In the genomic region with DNA sequence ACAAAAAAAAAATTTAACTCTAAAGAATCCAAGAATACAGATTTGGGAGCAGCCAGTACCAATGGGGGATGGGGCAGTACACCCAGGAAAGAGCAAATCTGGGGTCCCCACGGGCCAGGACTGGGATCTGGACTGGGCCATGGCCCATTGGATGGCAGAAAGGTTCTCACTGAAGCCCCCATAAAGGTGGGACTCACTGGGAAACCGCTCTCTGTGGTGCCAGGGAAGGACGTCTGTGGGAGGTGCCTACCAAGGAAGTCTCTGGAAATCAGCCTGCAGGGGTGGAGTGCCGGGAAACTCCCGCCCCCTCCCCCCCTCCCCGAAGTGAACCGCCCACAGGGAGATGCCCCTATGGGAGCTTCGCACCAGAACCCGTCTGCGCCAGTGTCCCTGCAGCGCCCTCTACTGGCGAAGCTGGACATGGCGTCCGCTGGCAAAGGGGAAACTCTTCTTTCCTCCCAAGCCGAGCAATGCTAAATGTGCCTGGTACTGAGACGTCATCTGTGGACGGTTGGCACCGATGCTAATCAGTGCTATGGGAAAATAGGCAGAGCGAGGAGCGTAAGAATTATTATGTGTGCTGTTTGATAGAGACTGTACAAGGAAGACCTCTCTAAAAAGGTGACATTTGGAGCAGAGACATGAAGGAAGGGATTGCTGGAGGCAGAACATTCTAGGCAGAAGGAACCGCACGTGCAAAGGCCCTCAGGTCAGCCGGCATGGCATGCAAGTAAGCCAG, we compare ENCODE assay signal across 8 cellular contexts.
DNase-seq lines count a peak whose midpoint lies in the region; ATAC-seq and TF ChIP-seq lines count a peak whose summit lies in the region.

No MANE protein-coding gene starts in this region.

- H3K4me1 ChIP-seq in A673 (ENCODE audit: insufficient read depth, low read length, poor library complexity, severe bottlenecking) (no peaks in the 10 kb centered on the region), hepatocyte (ENCODE audit: insufficient read depth) (no peaks in the 10 kb centered on the region)

- no peaks in the 10 kb centered on the region for H3K36me3 Mint-ChIP-seq in activated naive CD8-positive, alpha-beta T cell treated with anti-CD3 and anti-CD28 coated beads for 36 hours

- POLR2A ChIA-PET in A673 (lab: Charles Lee; ENCODE audit: low non-redundant PET), result no interaction called here

- H3K4me2 ChIP-seq in hepatocyte, result no peak overlapping the region

- no peaks in the 10 kb centered on the region for H4K20me1 ChIP-seq in hepatocyte (ENCODE audit: insufficient read depth, poor library complexity, severe bottlenecking)

- no peaks in the 10 kb centered on the region for H3K9me3 Mint-ChIP-seq in activated naive CD8-positive, alpha-beta T cell treated with anti-CD3 and anti-CD28 coated beads for 36 hours

- no peak overlapping the region for H3K27ac Mint-ChIP-seq in activated naive CD8-positive, alpha-beta T cell treated with anti-CD3 and anti-CD28 coated beads for 36 hours

- H3K36me3 ChIP-seq in A673 (ENCODE audit: insufficient read depth, low read length, poor library complexity, severe bottlenecking) (no peaks in the 10 kb centered on the region), hepatocyte (replicated peaks; ENCODE audit: insufficient read depth, low read depth) (no peaks in the 10 kb centered on the region)

- no peaks in the 10 kb centered on the region for H3K9me3 ChIP-seq in A673 (ENCODE audit: low read depth, low read length, poor library complexity, severe bottlenecking)
- H3K9me3 ChIP-seq in hepatocyte (ENCODE audit: low read depth), result no peaks in the 10 kb centered on the region

- H3K27ac ChIP-seq in A673 (ENCODE audit: low read depth, low read length, poor library complexity, severe bottlenecking) (no peak overlapping the region), hepatocyte (no peak overlapping the region)

- H3K27me3 Mint-ChIP-seq in activated naive CD8-positive, alpha-beta T cell treated with anti-CD3 and anti-CD28 coated beads for 36 hours, result peaks cover 4% of the 10 kb centered on the region

- H3K4me3 ChIP-seq in A673 (ENCODE audit: low read depth, low read length, poor library complexity, severe bottlenecking), result no peak overlapping the region
- H3K4me3 ChIP-seq in hepatocyte, result no peak overlapping the region

- TF ChIP-seq CTCF in A673 (conservative IDR thresholded peaks at IDR 0.05; ENCODE audit: low read depth, low read length) (peak; percentile 83), hepatocyte (IDR thresholded peaks at IDR 0.05; ENCODE audit: poor library complexity) (peak; percentile 51)

- H3K27me3 ChIP-seq in A673 (replicated peaks; ENCODE audit: insufficient read depth, low read depth, low read length, poor library complexity), result no peaks in the 10 kb centered on the region
- no peaks in the 10 kb centered on the region for H3K27me3 ChIP-seq in hepatocyte

- CTCF ChIA-PET in A673 (lab: Charles Lee), result interaction anchor here (0.6 kb wide), 2 partner anchors 9 to 199 kb away, joined by 7 to 13 read pairs; no protein-coding TSS in a partner anchor

- H2AFZ ChIP-seq in hepatocyte, result no peak overlapping the region

- no peak overlapping the region for H3K4me3 Mint-ChIP-seq in activated naive CD8-positive, alpha-beta T cell treated with anti-CD3 and anti-CD28 coated beads for 36 hours

- no peaks in the 10 kb centered on the region for H3K79me2 ChIP-seq in hepatocyte

- 53% methylated on average over 17 of the region's 23 CpGs for WGBS in hepatocyte (ENCODE audit: low lambda C conversion rate, missing lambda C conversion rate)

- H3K4me1 Mint-ChIP-seq in activated naive CD8-positive, alpha-beta T cell treated with anti-CD3 and anti-CD28 coated beads for 36 hours, result peaks cover 4% of the 10 kb centered on the region

- intact Hi-C loops in A673 (cut with micrococcal nuclease; ENCODE audit: unreplicated experiment), result loop anchor here (2.0 to 10.0 kb wide), 2 partner anchors 268 to 646 kb away; no protein-coding TSS in a partner anchor

- no TSS peak for BruUV-seq in A673 (replicated peaks; lab: Mats Ljungman, UMichigan)

- DNase-seq in A673 (ENCODE audit: low spot score) (peak; percentile 82), HT1080 (ENCODE audit: low read depth) (peak; percentile 32), SW480 (ENCODE audit: low spot score) (peak; percentile 35), hepatocyte (ENCODE audit: low spot score) (peak; percentile 54)
- DNase-seq in activated naive CD8-positive, alpha-beta T cell treated with anti-CD3 and anti-CD28 coated beads for 36 hours, result peak; percentile 63
- peak; percentile 74 to 83 (median 78) for DNase-seq in stimulated activated CD4-positive, alpha-beta T cell treated with anti-CD3 and anti-CD28 coated beads, Interleukin-12 subunit alpha, Interleukin-12 subunit beta, amount 100 ng/mL, for 48 hours (ENCODE audit: low read depth in 2 of 3, low spot score in 1 of 3)

- H3K9me2 ChIP-seq in hepatocyte (replicated peaks; ENCODE audit: insufficient read depth), result no peaks in the 10 kb centered on the region

- ATAC-seq in GM18909 (IDR thresholded peaks at IDR 0.05; ENCODE audit: poor library complexity, unreplicated experiment) (peak; percentile 84), HG02852 (IDR thresholded peaks at IDR 0.05; ENCODE audit: unreplicated experiment) (no peak)

Comparison
In these comparisons a context has a peak if more than half of its experiments do, and no peak if none do; other contexts are left out.
1. DNase-seq: peak in every context shown above with its lines; median percentile 82 in A673; 78 in stimulated activated CD4-positive, alpha-beta T cell treated with anti-CD3 and anti-CD28 coated beads, Interleukin-12 subunit alpha, Interleukin-12 subunit beta, amount 100 ng/mL, for 48 hours; 63 in activated naive CD8-positive, alpha-beta T cell treated with anti-CD3 and anti-CD28 coated beads for 36 hours; 54 in hepatocyte; 35 in SW480; 32 in HT1080.